In the genomic region with DNA sequence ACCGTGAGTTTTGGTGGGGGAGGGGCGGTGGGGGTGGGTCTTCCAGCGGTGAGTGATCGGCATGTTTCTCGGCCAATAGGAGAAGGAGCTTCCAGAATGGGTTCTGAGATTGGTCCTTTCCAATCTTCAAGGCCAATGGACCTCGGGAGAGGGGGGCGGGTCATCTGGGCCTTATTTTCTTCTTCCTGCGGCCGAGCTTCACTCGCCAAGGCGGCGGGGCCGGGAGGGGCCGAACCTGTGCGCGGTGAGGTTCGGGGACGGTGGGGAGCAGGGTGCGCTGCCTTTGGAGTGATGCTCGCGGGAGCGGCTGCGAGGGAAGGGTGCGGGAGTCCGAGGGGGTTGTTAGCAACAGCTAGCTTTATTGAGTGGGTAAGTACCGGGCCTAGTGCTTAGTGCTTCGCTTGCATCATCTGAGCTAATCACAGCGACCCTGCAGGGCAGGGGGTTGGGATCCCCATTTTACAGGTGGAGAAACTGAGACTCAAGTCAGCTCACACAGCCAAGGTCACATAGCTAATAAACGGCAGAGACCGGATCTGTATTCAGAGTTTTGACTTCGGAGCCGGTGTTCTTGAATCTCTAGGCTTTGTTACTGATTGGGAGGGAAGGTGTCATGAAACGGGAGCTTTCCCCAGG, we compare ENCODE assay signal across 8 cellular contexts. TPM values are rescaled to one million over a fixed set of nuclear protein-coding genes. Genes with fewer than 3 reads are reported as not detected.
DNase-seq lines count a peak whose midpoint lies in the region; TF ChIP-seq lines count a peak whose summit lies in the region.

No MANE protein-coding gene starts in this region.

- H3K4me3 ChIP-seq in LNCaP clone FGC (ENCODE audit: low read depth, low read length): peak overlapping the region; percentile 88
- H3K4me3 ChIP-seq in foreskin fibroblast (ENCODE audit: low read depth in 1 of 2, low read length in 2 of 2): peak overlapping the region; percentile 88 to 97
- H3K4me3 ChIP-seq in neural cell (ENCODE audit: low read length): peak overlapping the region; percentile 97
- peak overlapping the region; percentile 71 to 83 (median 76) for H3K4me3 ChIP-seq in stomach

- peaks cover 3% of the 10 kb centered on the region for H3F3A ChIP-seq in neural cell (ENCODE audit: insufficient read depth, low read length, poor library complexity, severe bottlenecking)

- TF ChIP-seq CTCF in LNCaP clone FGC (IDR thresholded peaks at IDR 0.05; ENCODE audit: control insufficient read depth, extremely low read depth, insufficient read depth) (no peak), foreskin fibroblast (IDR thresholded peaks at IDR 0.05; ENCODE audit: low read depth, low read length) (no peak), neural cell (IDR thresholded peaks at IDR 0.05; ENCODE audit: poor library complexity, severe bottlenecking) (no peak), stomach (IDR thresholded peaks at IDR 0.05) (no peak)

- TF ChIP-seq POLR2A in stomach (IDR thresholded peaks at IDR 0.05): peak in 2 of 4 donors; percentile 82 to 97

- intact Hi-C loops in stomach (cut with DNase I; ENCODE audit: low total_unique reads): no loop called here

- H3K9me2 ChIP-seq in neural cell (ENCODE audit: insufficient read depth, low read length): no peaks in the 10 kb centered on the region

- H3K79me2 ChIP-seq in neural cell (replicated peaks; ENCODE audit: insufficient read depth, low read length): peaks cover 38% of the 10 kb centered on the region

- TF ChIP-seq EP300 in neural cell (conservative IDR thresholded peaks at IDR 0.05; ENCODE audit: poor library complexity, severe bottlenecking) (peak; percentile 7), stomach (IDR thresholded peaks at IDR 0.05) (no peak)

- H3K9ac ChIP-seq in neural cell (ENCODE audit: low read length): peak overlapping the region; percentile 91

- 0 to 1% (median 0%) methylated on average over 16 to 33 of the region's 33 CpGs for WGBS in stomach, 5 donors

- peak overlapping the region; percentile 73 for H2AFZ ChIP-seq in neural cell (ENCODE audit: low read depth, low read length)

- H3K9me3 ChIP-seq in neural cell (ENCODE audit: low read length) (no peaks in the 10 kb centered on the region), stomach (no peaks in the 10 kb centered on the region)

- peaks cover 16 to 49% (median 31%) of the 10 kb centered on the region in 4 donors for H3K4me1 ChIP-seq in stomach

- peak overlapping the region; percentile 92 for H3K4me2 ChIP-seq in neural cell (ENCODE audit: low read length)

- DNase-seq in EL (peak; percentile 98), H4 (ENCODE audit: low spot score) (peak; percentile 97), LNCaP clone FGC (ENCODE audit: low read depth) (peak; percentile 96), RPMI8226 (peak; percentile 99), foreskin fibroblast (peak; percentile 96 to 98), stomach (peak; percentile 97)
- DNase-seq in activated effector memory CD4-positive, alpha-beta T cell treated with anti-CD3 and anti-CD28 coated beads, Interleukin-2, amount 50 U/mL, for 16 hours: peak; percentile 96

- TF ChIP-seq RAD21 in neural cell (conservative IDR thresholded peaks at IDR 0.05): peak; percentile 50

- no peaks in the 10 kb centered on the region for H3K27me3 ChIP-seq in neural cell (ENCODE audit: insufficient read depth, low read depth, low read length)
- no peaks in the 10 kb centered on the region for H3K27me3 ChIP-seq in stomach

- peaks cover 5% of the 10 kb centered on the region for H4K20me1 ChIP-seq in neural cell (ENCODE audit: insufficient read depth)

- peaks cover 8% of the 10 kb centered on the region for H3K36me3 ChIP-seq in neural cell (ENCODE audit: insufficient read depth, low read length)
- H3K36me3 ChIP-seq in stomach: peaks cover 15 to 26% (median 25%) of the 10 kb centered on the region in 4 donors

- H3K27ac ChIP-seq in neural cell (ENCODE audit: low read length) (peak overlapping the region; percentile 95), stomach (peak overlapping the region; percentile 95 to 99 (median 96))

TF ChIP-seq in neural cell, 6 proteins besides CTCF, POLR2A, EP300 and RAD21:
- TF ChIP-seq MXI1 (conservative IDR thresholded peaks at IDR 0.05; ENCODE audit: poor library complexity, severe bottlenecking): peak; percentile 65
- TF ChIP-seq, protein P1, sequence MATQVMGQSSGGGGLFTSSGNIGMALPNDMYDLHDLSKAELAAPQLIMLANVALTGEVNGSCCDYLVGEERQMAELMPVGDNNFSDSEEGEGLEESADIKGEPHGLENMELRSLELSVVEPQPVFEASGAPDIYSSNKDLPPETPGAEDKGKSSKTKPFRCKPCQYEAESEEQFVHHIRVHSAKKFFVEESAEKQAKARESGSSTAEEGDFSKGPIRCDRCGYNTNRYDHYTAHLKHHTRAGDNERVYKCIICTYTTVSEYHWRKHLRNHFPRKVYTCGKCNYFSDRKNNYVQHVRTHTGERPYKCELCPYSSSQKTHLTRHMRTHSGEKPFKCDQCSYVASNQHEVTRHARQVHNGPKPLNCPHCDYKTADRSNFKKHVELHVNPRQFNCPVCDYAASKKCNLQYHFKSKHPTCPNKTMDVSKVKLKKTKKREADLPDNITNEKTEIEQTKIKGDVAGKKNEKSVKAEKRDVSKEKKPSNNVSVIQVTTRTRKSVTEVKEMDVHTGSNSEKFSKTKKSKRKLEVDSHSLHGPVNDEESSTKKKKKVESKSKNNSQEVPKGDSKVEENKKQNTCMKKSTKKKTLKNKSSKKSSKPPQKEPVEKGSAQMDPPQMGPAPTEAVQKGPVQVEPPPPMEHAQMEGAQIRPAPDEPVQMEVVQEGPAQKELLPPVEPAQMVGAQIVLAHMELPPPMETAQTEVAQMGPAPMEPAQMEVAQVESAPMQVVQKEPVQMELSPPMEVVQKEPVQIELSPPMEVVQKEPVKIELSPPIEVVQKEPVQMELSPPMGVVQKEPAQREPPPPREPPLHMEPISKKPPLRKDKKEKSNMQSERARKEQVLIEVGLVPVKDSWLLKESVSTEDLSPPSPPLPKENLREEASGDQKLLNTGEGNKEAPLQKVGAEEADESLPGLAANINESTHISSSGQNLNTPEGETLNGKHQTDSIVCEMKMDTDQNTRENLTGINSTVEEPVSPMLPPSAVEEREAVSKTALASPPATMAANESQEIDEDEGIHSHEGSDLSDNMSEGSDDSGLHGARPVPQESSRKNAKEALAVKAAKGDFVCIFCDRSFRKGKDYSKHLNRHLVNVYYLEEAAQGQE (IDR thresholded peaks at IDR 0.05; ENCODE audit: borderline replicate concordance): peak; percentile 87
- TF ChIP-seq TAF1 (IDR thresholded peaks at IDR 0.05; ENCODE audit: low read depth): no peak
- TF ChIP-seq SMC3 (conservative IDR thresholded peaks at IDR 0.05; ENCODE audit: poor library complexity): peak; percentile 59
- no peak for TF ChIP-seq EZH2 (IDR thresholded peaks at IDR 0.05; ENCODE audit: borderline replicate concordance, insufficient read depth, low read length, poor library complexity, severe bottlenecking)
- no peak for TF ChIP-seq POLR2AphosphoS5 (IDR thresholded peaks at IDR 0.05)
TF ChIP-seq in neural cell: peak in this region for 3.

RNA-seq across cellular contexts. Expression of a gene that starts 0.5 kb away (rescaled TPM):
- 29.4 and 30.8 TPM in 2 replicates for total RNA-seq in H4 (2014; rRNA removed; shearing (Covaris generic))
- polyA plus RNA-seq in neural cell: 56.0 and 59.4 TPM in 2 replicates
- 107 and 108 TPM in 2 replicates for polyA minus RNA-seq in neural cell
- total RNA-seq in stomach: 10 to 100 TPM; 20.5 to 64.3 (median 42.0) TPM
- 1 to 10 TPM; 6.9 to 9.8 (median 8.9) TPM for polyA plus RNA-seq in stomach

RNA-seq across cellular contexts. Expression of a gene that starts 56.9 kb away (rescaled TPM):
- 10.7 and 12.1 TPM in 2 replicates for total RNA-seq in H4 (2014; rRNA removed; shearing (Covaris generic))
- polyA plus RNA-seq in neural cell (36.8 and 37.8 TPM in 2 replicates), stomach (1 to 10 TPM; 5.8 to 8.9 (median 7.6) TPM)
- 33.6 and 37.0 TPM in 2 replicates for polyA minus RNA-seq in neural cell
- total RNA-seq in stomach: 10 to 100 TPM in 2 of 5 donors, 1 to 10 TPM in 3; 1.6 to 68.3 (median 2.9) TPM

Comparison
In these comparisons a context has a peak if more than half of its experiments do, and no peak if none do; other contexts are left out.
1. Peak in every context shown above with its lines: DNase-seq, H3K4me3 ChIP-seq and H3K27ac ChIP-seq.